In the genomic region with DNA sequence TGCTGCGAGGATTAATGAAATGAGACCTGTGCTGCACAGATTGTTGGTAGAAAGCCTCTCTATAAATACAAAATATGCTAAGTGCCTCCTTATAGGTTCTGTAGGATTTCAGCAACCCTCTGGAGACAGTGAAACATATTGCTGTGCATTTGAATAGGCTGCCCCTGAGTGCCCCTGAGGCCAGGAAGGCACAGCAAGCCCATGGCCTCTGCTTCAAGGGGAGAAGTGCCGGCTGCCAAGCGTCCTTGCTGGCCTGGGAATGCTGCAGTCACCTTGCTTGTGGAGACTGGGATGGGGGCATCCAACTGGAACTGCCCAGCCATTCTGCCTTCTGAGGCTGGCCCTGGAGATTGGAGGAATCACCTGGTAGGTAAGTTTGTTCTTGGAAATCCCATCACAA, we compare ENCODE assay signal across 34 cellular contexts.
"Had no signal": no experiment of that assay in that cellular context is flagged by ENCODE, and none has a peak within 500 bp of the region (broad histone marks: within the 10 kb centered on the region; RNA-seq: fewer than 3 reads in every experiment).

No MANE protein-coding gene starts in this region.

- H3K27ac ChIP-seq: brain microvascular endothelial cell, Peyer's patch, SJSA1 had no signal

- H3K9me3 ChIP-seq: Peyer's patch, SJSA1, SK-N-SH had no signal

- H3K4me1 Mint-ChIP-seq: activated CD4-positive, alpha-beta memory T cell treated with anti-CD3 and anti-CD28 coated beads, Interleukin-2, amount 10 ng/mL, durations not matched to agents 7 days and 5 days; activated CD8-positive, alpha-beta memory T cell treated with anti-CD3 and anti-CD28 coated beads, Interleukin-2, amount 10 ng/mL, durations not matched to agents 7 days and 5 days; activated naive CD8-positive, alpha-beta T cell treated with anti-CD3 and anti-CD28 coated beads for 36 hours had no signal

- H3K27me3 Mint-ChIP-seq: activated CD4-positive, alpha-beta memory T cell treated with anti-CD3 and anti-CD28 coated beads, Interleukin-2, amount 10 ng/mL, durations not matched to agents 7 days and 5 days; activated CD8-positive, alpha-beta memory T cell treated with anti-CD3 and anti-CD28 coated beads, Interleukin-2, amount 10 ng/mL, durations not matched to agents 7 days and 5 days; activated naive CD8-positive, alpha-beta T cell treated with anti-CD3 and anti-CD28 coated beads for 36 hours had no signal

- H3K36me3 Mint-ChIP-seq: activated CD8-positive, alpha-beta memory T cell treated with anti-CD3 and anti-CD28 coated beads, Interleukin-2, amount 10 ng/mL, durations not matched to agents 7 days and 5 days; activated naive CD8-positive, alpha-beta T cell treated with anti-CD3 and anti-CD28 coated beads for 36 hours had no signal

- H3K36me3 ChIP-seq: brain microvascular endothelial cell, Peyer's patch, SJSA1 had no signal

- H3K4me1 ChIP-seq: Peyer's patch, SJSA1 had no signal

- H3K27me3 ChIP-seq: brain microvascular endothelial cell, Peyer's patch, SJSA1 had no signal

- H3K9me3 Mint-ChIP-seq: activated CD4-positive, alpha-beta memory T cell treated with anti-CD3 and anti-CD28 coated beads, Interleukin-2, amount 10 ng/mL, durations not matched to agents 7 days and 5 days; activated naive CD8-positive, alpha-beta T cell treated with anti-CD3 and anti-CD28 coated beads for 36 hours; T-helper 1 cell treated with Interleukin-12 subunit alpha and Interleukin-12 subunit beta and Interleukin-4 antibody, amounts not matched to agents 30 μg/mL and 1 μg/mL, for 36 hours; T-helper 2 cell treated with Interferon-gamma antibody and Interleukin-4, amounts not matched to agents 5 μg/mL and 100 μg/mL, for 36 hours had no signal

- H3K4me2 ChIP-seq: SK-N-SH had no signal

- H3K9me2 ChIP-seq: SK-N-SH had no signal

- H3K27ac Mint-ChIP-seq: activated CD4-positive, alpha-beta memory T cell treated with anti-CD3 and anti-CD28 coated beads, Interleukin-2, amount 10 ng/mL, durations not matched to agents 7 days and 5 days; activated CD8-positive, alpha-beta memory T cell treated with anti-CD3 and anti-CD28 coated beads, Interleukin-2, amount 10 ng/mL, durations not matched to agents 7 days and 5 days; activated naive CD8-positive, alpha-beta T cell treated with anti-CD3 and anti-CD28 coated beads for 36 hours; T-helper 1 cell treated with Interleukin-12 subunit alpha and Interleukin-12 subunit beta and Interleukin-4 antibody, amounts not matched to agents 30 μg/mL and 1 μg/mL, for 36 hours; T-helper 2 cell treated with Interferon-gamma antibody and Interleukin-4, amounts not matched to agents 5 μg/mL and 100 μg/mL, for 36 hours had no signal

- H3K4me3 Mint-ChIP-seq: activated CD4-positive, alpha-beta memory T cell treated with anti-CD3 and anti-CD28 coated beads, Interleukin-2, amount 10 ng/mL, durations not matched to agents 7 days and 5 days; activated CD8-positive, alpha-beta memory T cell treated with anti-CD3 and anti-CD28 coated beads, Interleukin-2, amount 10 ng/mL, durations not matched to agents 7 days and 5 days; activated naive CD8-positive, alpha-beta T cell treated with anti-CD3 and anti-CD28 coated beads for 36 hours; T-helper 1 cell treated with Interleukin-12 subunit alpha and Interleukin-12 subunit beta and Interleukin-4 antibody, amounts not matched to agents 30 μg/mL and 1 μg/mL, for 36 hours; T-helper 2 cell treated with Interferon-gamma antibody and Interleukin-4, amounts not matched to agents 5 μg/mL and 100 μg/mL, for 36 hours had no signal

- H3K4me3 ChIP-seq: Peyer's patch, SJSA1 had no signal

- H3K9ac ChIP-seq: SK-N-SH had no signal

- DNase-seq: activated CD4-positive, alpha-beta memory T cell treated with anti-CD3 and anti-CD28 coated beads, Interleukin-2, amount 10 ng/mL, durations not matched to agents 7 days and 5 days; activated CD4-positive, alpha-beta T cell treated with anti-CD3 and anti-CD28 coated beads for 1 hour; activated CD4-positive, alpha-beta T cell treated with anti-CD3 and anti-CD28 coated beads for 48 hours; activated CD4-positive, CD25-positive, alpha-beta regulatory T cell; activated CD8-positive, alpha-beta memory T cell treated with anti-CD3 and anti-CD28 coated beads for 24 hours; activated CD8-positive, alpha-beta memory T cell treated with anti-CD3 and anti-CD28 coated beads, Interleukin-2, amount 10 ng/mL, durations not matched to agents 7 days and 5 days; activated CD8-positive, alpha-beta memory T cell treated with anti-CD3 and anti-CD28 coated beads, Interleukin-2, amount 50 U/mL, for 48 hours; activated effector memory CD4-positive, alpha-beta T cell treated with Interleukin-2 at 50 U/mL for 16 hours; activated naive CD4-positive, alpha-beta T cell treated with anti-CD3 and anti-CD28 coated beads, Interleukin-2, amount 50 U/mL, for 16 hours; activated naive CD8-positive, alpha-beta T cell treated with anti-CD3 and anti-CD28 coated beads for 36 hours; activated T-cell treated with anti-CD3 and anti-CD28 coated beads, Interleukin-2, amount 50 U/mL, for 48 hours; amniotic stem cell; aorta; brain microvascular endothelial cell; central memory CD4-positive, alpha-beta T cell; KG1; MM.1S; MV-4-11; NCI-H1092; NCI-H1436 treated with DMSO at 0.1 percent for 48 hours; NCI-H1694 treated with DMSO at 0.1 percent for 48 hours; NCI-H2029; NCI-H2171 treated with DMSO at 0.1 percent for 48 hours; NCI-H2227 treated with DMSO at 0.1 percent for 48 hours; NCI-H446; NCI-H510A treated with DMSO at 0.1 percent for 48 hours; PC-3; Peyer's patch; RPMI8226; SHP77 treated with DMSO at 0.1 percent for 48 hours; SK-N-SH had no signal
